In genomic region chr17:74864866-74865395, GRCh38 we compare ENCODE assay signal across 8 cellular contexts. TPM values are rescaled to one million over a fixed set of nuclear protein-coding genes. Genes with fewer than 3 reads are reported as not detected.
DNase-seq lines count a peak whose midpoint lies in the region; ATAC-seq and TF ChIP-seq lines count a peak whose summit lies in the region.

No MANE protein-coding gene starts in this region.

- intact Hi-C loops in activated CD8-positive, alpha-beta T cell treated with anti-CD3 and anti-CD28 coated beads for 36 hours (cut with micrococcal nuclease): loop anchor here (5.0 kb wide), 1 partner anchor 123 kb away; no protein-coding TSS in a partner anchor

- peaks cover 20% of the 10 kb centered on the region for H3K27me3 ChIP-seq in effector memory CD4-positive, alpha-beta T cell (replicated peaks; ENCODE audit: control insufficient read depth, insufficient read depth, low read length, poor library complexity, severe bottlenecking)

- in situ Hi-C loops in ACHN (cut with HindIII; ENCODE audit: low pct_ligation_motif_present, low pct_unique_long_range_greater_than_20kb, low sequenced_read_pairs): no loop called here

- H3K4me3 ChIP-seq in GM12875 (ENCODE audit: low read depth, low read length): no peak overlapping the region
- no peak overlapping the region for H3K4me3 ChIP-seq in effector memory CD4-positive, alpha-beta T cell (ENCODE audit: insufficient read depth, low read depth, low read length, poor library complexity, severe bottlenecking)

- H3K27ac ChIP-seq in effector memory CD4-positive, alpha-beta T cell (ENCODE audit: insufficient read depth, low read length, poor library complexity, severe bottlenecking): no peak overlapping the region

- peaks cover 18% of the 10 kb centered on the region for H3K4me1 Mint-ChIP-seq in activated CD8-positive, alpha-beta T cell treated with anti-CD3 and anti-CD28 coated beads for 36 hours (ENCODE audit: low read depth)
- H3K4me1 Mint-ChIP-seq in mesothelial cell of epicardium: peaks cover 16% of the 10 kb centered on the region

- no peaks in the 10 kb centered on the region for H3K36me3 Mint-ChIP-seq in activated CD8-positive, alpha-beta T cell treated with anti-CD3 and anti-CD28 coated beads for 36 hours (ENCODE audit: low read depth)
- H3K36me3 Mint-ChIP-seq in mesothelial cell of epicardium: peaks cover 13% of the 10 kb centered on the region

- no peaks in the 10 kb centered on the region for H3K36me3 ChIP-seq in effector memory CD4-positive, alpha-beta T cell (ENCODE audit: control insufficient read depth, insufficient read depth, low read length)

- H3K27me3 Mint-ChIP-seq in activated CD8-positive, alpha-beta T cell treated with anti-CD3 and anti-CD28 coated beads for 36 hours: peaks cover 17% of the 10 kb centered on the region
- H3K27me3 Mint-ChIP-seq in mesothelial cell of epicardium (ENCODE audit: low read depth): peaks cover 33% of the 10 kb centered on the region

- TF ChIP-seq CTCF in GM12875 (IDR thresholded peaks at IDR 0.05; ENCODE audit: borderline replicate concordance, insufficient read depth, low read depth, low read length): peak; percentile 97
- TF ChIP-seq CTCF in activated CD8-positive, alpha-beta T cell treated with anti-CD3 and anti-CD28 coated beads for 36 hours (IDR thresholded peaks at IDR 0.05): peak; percentile 90
- peak; percentile 98 for TF ChIP-seq CTCF in mesothelial cell of epicardium (IDR thresholded peaks at IDR 0.05; ENCODE audit: unreplicated experiment)

- DNase-seq in ACHN: peak; percentile 64
- DNase-seq in NCI-H69 (lab: John Stamatoyannopoulos, UW): peak; percentile 67
- peak; percentile 83 for DNase-seq in activated CD8-positive, alpha-beta T cell treated with anti-CD3 and anti-CD28 coated beads for 36 hours
- DNase-seq in effector memory CD4-positive, alpha-beta T cell: peak; percentile 39 to 60 (median 47)
- peak in 1 of 2 experiments; percentile 88 for DNase-seq in mesothelial cell of epicardium (ENCODE audit: low spot score in 2 of 2, unreplicated experiment in 2 of 2)
- peak; percentile 65 for DNase-seq in stimulated activated CD8-positive, alpha-beta memory T cell treated with anti-CD3 and anti-CD28 coated beads, Interleukin-4, amount 100 ng/mL, for 24 hours (ENCODE audit: low read depth)

- ATAC-seq in activated CD8-positive, alpha-beta T cell treated with anti-CD3 and anti-CD28 coated beads for 36 hours: peak; percentile 75
- ATAC-seq in HG03520 (IDR thresholded peaks at IDR 0.05; ENCODE audit: unreplicated experiment): no peak

- no peaks in the 10 kb centered on the region for H3K9me3 Mint-ChIP-seq in activated CD8-positive, alpha-beta T cell treated with anti-CD3 and anti-CD28 coated beads for 36 hours
- no peaks in the 10 kb centered on the region for H3K9me3 Mint-ChIP-seq in mesothelial cell of epicardium

- CTCF ChIA-PET in activated CD8-positive, alpha-beta T cell treated with anti-CD3 and anti-CD28 coated beads for 36 hours (lab: Charles Lee): interaction anchor here (0.9 to 14.6 kb wide), 22 partner anchors 9 to 421 kb away, joined by 3 to 247 read pairs (median 4); partner anchors contain the start of genes FDXR and RAB37

- no peak overlapping the region for H3K27ac Mint-ChIP-seq in activated CD8-positive, alpha-beta T cell treated with anti-CD3 and anti-CD28 coated beads for 36 hours
- H3K27ac Mint-ChIP-seq in mesothelial cell of epicardium: no peak overlapping the region

- POLR2A ChIA-PET in activated CD8-positive, alpha-beta T cell treated with anti-CD3 and anti-CD28 coated beads for 36 hours (lab: Charles Lee): interaction anchor here (1.3 to 1.8 kb wide), 3 partner anchors 8 to 113 kb away, joined by 3 to 7 read pairs (median 3); partner anchors contain the start of gene FDXR

- H3K9me3 ChIP-seq in effector memory CD4-positive, alpha-beta T cell (ENCODE audit: control insufficient read depth, low read length): no peaks in the 10 kb centered on the region

- peaks cover 25% of the 10 kb centered on the region for H3K4me1 ChIP-seq in effector memory CD4-positive, alpha-beta T cell (ENCODE audit: control insufficient read depth, insufficient read depth, low read length, poor library complexity, severe bottlenecking)

- no peak overlapping the region for H3K4me3 Mint-ChIP-seq in activated CD8-positive, alpha-beta T cell treated with anti-CD3 and anti-CD28 coated beads for 36 hours
- no peak overlapping the region for H3K4me3 Mint-ChIP-seq in mesothelial cell of epicardium

RNA-seq across cellular contexts. Expression of gene GRIN2C, which starts 5.2 kb away (rescaled TPM):
- total RNA-seq in activated CD8-positive, alpha-beta T cell treated with anti-CD3 and anti-CD28 coated beads for 36 hours: not detected
- total RNA-seq in mesothelial cell of epicardium: 0.16 to 0.29 TPM (median 0.18 TPM) in 3 replicates

RNA-seq across cellular contexts. Expression of gene FDXR, which starts 7.9 kb away (rescaled TPM):
- total RNA-seq in activated CD8-positive, alpha-beta T cell treated with anti-CD3 and anti-CD28 coated beads for 36 hours: 10 to 100 TPM; 20.0 to 24.3 TPM
- total RNA-seq in mesothelial cell of epicardium: 20.4 to 23.0 TPM (median 22.5 TPM) in 3 replicates

RNA-seq across cellular contexts. Expression of gene FADS6, which starts 28.5 kb away (rescaled TPM):
- not detected for total RNA-seq in activated CD8-positive, alpha-beta T cell treated with anti-CD3 and anti-CD28 coated beads for 36 hours
- 0.14 to 0.85 TPM in 2 of 3 replicates, not detected in the other for total RNA-seq in mesothelial cell of epicardium

RNA-seq across cellular contexts. Expression of gene USH1G, which starts 58.1 kb away (rescaled TPM):
- total RNA-seq in activated CD8-positive, alpha-beta T cell treated with anti-CD3 and anti-CD28 coated beads for 36 hours: not detected
- total RNA-seq in mesothelial cell of epicardium: 3.1 to 3.9 TPM (median 3.9 TPM) in 3 replicates

RNA-seq across cellular contexts. Expression of gene OTOP2, which starts 59.1 kb away (rescaled TPM):
- total RNA-seq in activated CD8-positive, alpha-beta T cell treated with anti-CD3 and anti-CD28 coated beads for 36 hours: not detected
- total RNA-seq in mesothelial cell of epicardium: not detected in 3 replicates
